ENCODE assay signal across 8 cellular contexts in genomic region chr17:78387982-78388941, GRCh38. TPM values are rescaled to one million over a fixed set of nuclear protein-coding genes. Genes with fewer than 3 reads are reported as not detected.
DNase-seq lines count a peak whose midpoint lies in the region; ATAC-seq and TF ChIP-seq lines count a peak whose summit lies in the region.

No MANE protein-coding gene starts in this region.

- ATAC-seq in HG03457 (IDR thresholded peaks at IDR 0.05; ENCODE audit: unreplicated experiment) (no peak), GM21737 (IDR thresholded peaks at IDR 0.05; ENCODE audit: unreplicated experiment) (no peak)

- TF ChIP-seq CTCF in VCaP (conservative IDR thresholded peaks at IDR 0.05) = no peak
- TF ChIP-seq CTCF in tibial artery (IDR thresholded peaks at IDR 0.05) = no peak

- H3K36me3 ChIP-seq in tibial artery = peaks cover 0 to 3% (median 0%) of the 10 kb centered on the region in 3 donors
- peaks cover under 1 to 51% of the 10 kb centered on the region in 2 donors for H3K36me3 ChIP-seq in neuronal stem cell (replicated peaks in 1 of 2; ENCODE audit: control insufficient read depth in 2 of 2, insufficient read depth in 2 of 2, low read length in 2 of 2)

- no peaks in the 10 kb centered on the region for H3K27me3 ChIP-seq in tibial artery
- no peaks in the 10 kb centered on the region for H3K27me3 ChIP-seq in neuronal stem cell (ENCODE audit: control insufficient read depth in 3 of 3, insufficient read depth in 3 of 3, low read depth in 1 of 3, low read length in 3 of 3)

- peaks cover 28% of the 10 kb centered on the region for H3K36me3 Mint-ChIP-seq in activated CD4-positive, alpha-beta T cell treated with anti-CD3 and anti-CD28 coated beads, Interleukin-2, amount 10 ng/mL, durations not matched to agents 7 days and 5 days (ENCODE audit: low read depth)

- no peak overlapping the region for H2AK5ac ChIP-seq in neuronal stem cell (ENCODE audit: low read depth, low read length)

- no peak overlapping the region for H3K18ac ChIP-seq in neuronal stem cell (ENCODE audit: low read length)

- H3K4ac ChIP-seq in neuronal stem cell (ENCODE audit: low read length) = no peak overlapping the region

- peaks cover 0 to 61% (median 22%) of the 10 kb centered on the region in 4 donors for H3K4me1 ChIP-seq in tibial artery
- H3K4me1 ChIP-seq in neuronal stem cell (ENCODE audit: control insufficient read depth in 2 of 2, insufficient read depth in 1 of 2, low read depth in 1 of 2, low read length in 2 of 2) = peaks cover 12% of the 10 kb centered on the region in 2 donors

- H3K4me1 Mint-ChIP-seq in activated CD4-positive, alpha-beta T cell treated with anti-CD3 and anti-CD28 coated beads, Interleukin-2, amount 10 ng/mL, durations not matched to agents 7 days and 5 days = peaks cover 77% of the 10 kb centered on the region

- H3K9me3 Mint-ChIP-seq in activated CD4-positive, alpha-beta T cell treated with anti-CD3 and anti-CD28 coated beads, Interleukin-2, amount 10 ng/mL, durations not matched to agents 7 days and 5 days = no peaks in the 10 kb centered on the region

- CTCF ChIA-PET in activated CD4-positive, alpha-beta T cell treated with anti-CD3 and anti-CD28 coated beads, Interleukin-2, amount 10 ng/mL, durations not matched to agents 7 days and 5 days (lab: Charles Lee) = interaction anchor here (0.6 to 1.5 kb wide), 3 partner anchors 22 to 272 kb away, joined by 3 to 5 read pairs (median 4); no protein-coding TSS in a partner anchor

- WGBS in neuronal stem cell (ENCODE audit: extremely low coverage in 2 of 2, insufficient read length in 2 of 2, insufficient replicate concordance in 1 of 2), 2 donors = no CpG with 5 or more reads among the region's 10 CpGs

- no peaks in the 10 kb centered on the region for H3K9me3 ChIP-seq in tibial artery
- no peaks in the 10 kb centered on the region for H3K9me3 ChIP-seq in neuronal stem cell (replicated peaks in 1 of 2; ENCODE audit: control insufficient read depth in 2 of 2, insufficient read depth in 1 of 2, low read depth in 1 of 2, low read length in 2 of 2)

- H2BK12ac ChIP-seq in neuronal stem cell (ENCODE audit: low read length) = no peak overlapping the region

- H2BK15ac ChIP-seq in neuronal stem cell (ENCODE audit: low read length) = no peak overlapping the region

- peak overlapping the region; percentile 8 for H3K4me3 Mint-ChIP-seq in activated CD4-positive, alpha-beta T cell treated with anti-CD3 and anti-CD28 coated beads, Interleukin-2, amount 10 ng/mL, durations not matched to agents 7 days and 5 days

- no peak overlapping the region for H3K4me2 ChIP-seq in neuronal stem cell (ENCODE audit: insufficient read depth, low read length, poor library complexity, severe bottlenecking)

- H3K14ac ChIP-seq in neuronal stem cell (ENCODE audit: low read length) = no peak overlapping the region

- H4K8ac ChIP-seq in neuronal stem cell (ENCODE audit: low read depth, low read length) = no peak overlapping the region

- peak overlapping the region; percentile 92 for H3K27ac Mint-ChIP-seq in activated CD4-positive, alpha-beta T cell treated with anti-CD3 and anti-CD28 coated beads, Interleukin-2, amount 10 ng/mL, durations not matched to agents 7 days and 5 days

- no peaks in the 10 kb centered on the region for H3K27me3 Mint-ChIP-seq in activated CD4-positive, alpha-beta T cell treated with anti-CD3 and anti-CD28 coated beads, Interleukin-2, amount 10 ng/mL, durations not matched to agents 7 days and 5 days

- no peak overlapping the region for H3K23ac ChIP-seq in neuronal stem cell (ENCODE audit: low read depth, low read length, poor library complexity)

- no peak overlapping the region for H3K9ac ChIP-seq in neuronal stem cell (ENCODE audit: low read depth, low read length, poor library complexity)

- H3K27ac ChIP-seq in VCaP (peak overlapping the region; percentile 71), tibial artery (peak overlapping the region; percentile 35 to 66), neuronal stem cell (replicated peaks; ENCODE audit: low read length) (no peak overlapping the region)

- DNase-seq in activated CD4-positive, alpha-beta T cell treated with anti-CD3 and anti-CD28 coated beads, Interleukin-2, amount 10 ng/mL, durations not matched to agents 7 days and 5 days = no peak
- DNase-seq in activated CD4-positive, alpha-beta T cell treated with anti-CD3 and anti-CD28 coated beads, Interleukin-2, amount 50 U/mL, for 1 hour = no peak
- DNase-seq in hepatic stellate cell (ENCODE audit: low spot score) (peak; percentile 44), tibial artery (peak in 1 of 2 donors; percentile 47), neuronal stem cell (ENCODE audit: low spot score) (no peak)

- no peak overlapping the region for H2BK120ac ChIP-seq in neuronal stem cell (ENCODE audit: low read depth, low read length)

- no peak overlapping the region for H2BK5ac ChIP-seq in neuronal stem cell (ENCODE audit: low read length)

- POLR2A ChIA-PET in activated CD4-positive, alpha-beta T cell treated with anti-CD3 and anti-CD28 coated beads, Interleukin-2, amount 10 ng/mL, durations not matched to agents 7 days and 5 days (lab: Charles Lee) = interaction anchor here (0.6 to 0.7 kb wide), 3 partner anchors 10 to 278 kb away, joined by 3 to 7 read pairs (median 6); partner anchors contain the start of gene PGS1

- no peak overlapping the region for H4K91ac ChIP-seq in neuronal stem cell (ENCODE audit: low read depth, low read length, poor library complexity)

- H2AFZ ChIP-seq in neuronal stem cell (ENCODE audit: low read length) = no peak overlapping the region

- peaks cover 16% of the 10 kb centered on the region for H3K79me1 ChIP-seq in neuronal stem cell (ENCODE audit: low read depth, low read length)

- H3K4me3 ChIP-seq in tibial artery (no peak overlapping the region), neuronal stem cell (ENCODE audit: low read length in 2 of 2) (no peak overlapping the region)

- intact Hi-C loops in tibial artery (cut with DNase I; ENCODE audit: low total_unique reads) = no loop called here

RNA-seq across cellular contexts. Expression of gene PGS1, which starts 9.8 kb away (rescaled TPM):
- 10 to 100 TPM; 71.1 to 78.3 TPM for total RNA-seq in activated CD4-positive, alpha-beta T cell treated with anti-CD3 and anti-CD28 coated beads, Interleukin-2, amount 10 ng/mL, durations not matched to agents 7 days and 5 days
- 28.6 TPM for polyA plus RNA-seq in neuronal stem cell (2013, experiment 1 of 2)
- polyA plus RNA-seq in neuronal stem cell (2013, experiment 2 of 2) = 27.5 TPM

RNA-seq across cellular contexts. Expression of gene SOCS3, which starts 28.4 kb away (rescaled TPM):
- total RNA-seq in activated CD4-positive, alpha-beta T cell treated with anti-CD3 and anti-CD28 coated beads, Interleukin-2, amount 10 ng/mL, durations not matched to agents 7 days and 5 days = 10 to 100 TPM; 22.2 to 24.4 TPM
- 17.8 TPM for polyA plus RNA-seq in neuronal stem cell (2013, experiment 1 of 2)
- 18.2 TPM for polyA plus RNA-seq in neuronal stem cell (2013, experiment 2 of 2)
